In genomic region chr11:95697614-95698408, GRCh38 we compare ENCODE assay signal across 12 cellular contexts.
DNase-seq lines count a peak whose midpoint lies in the region; ATAC-seq and TF ChIP-seq lines count a peak whose summit lies in the region.
"Had no signal": no experiment of that assay in that cellular context is flagged by ENCODE, and none has a peak within 500 bp of the region (broad histone marks: within the 10 kb centered on the region; RNA-seq: fewer than 3 reads in every experiment).

No MANE protein-coding gene starts in this region.

- peak overlapping the region in 7 of 8 donors; percentile 23 to 98 (median 85) for H3K27ac Mint-ChIP-seq in CD8-positive, alpha-beta memory T cell
- H3K27ac Mint-ChIP-seq in dendritic cell treated with granulocyte-macrophage colony-stimulating factor and Interleukin-4, amounts not matched to agents 40 ng/mL and 50 ng/mL, for 4 days = no peak overlapping the region
- peak overlapping the region; percentile 16 to 50 (median 21) for H3K27ac Mint-ChIP-seq in nephron

- peak; percentile 26 for ATAC-seq in HG03354 (IDR thresholded peaks at IDR 0.05; ENCODE audit: poor library complexity, severe bottlenecking, unreplicated experiment)
- ATAC-seq: left colon, pancreas had no signal

- no peak for DNase-seq in CD8-positive, alpha-beta memory T cell
- DNase-seq in NCI-H748 (lab: John Stamatoyannopoulos, UW; ENCODE audit: unreplicated experiment) = no peak
- no peak for DNase-seq in NCI-H2107 (lab: John Stamatoyannopoulos, UW)
- DNase-seq in NCI-H1417 (lab: John Stamatoyannopoulos, UW) = no peak
- DNase-seq: activated CD8-positive, alpha-beta memory T cell treated with anti-CD3 and anti-CD28 coated beads, Interleukin-2, amount 50 U/mL, for 48 hours; foreskin melanocyte; left colon; pancreas; stimulated activated CD4-positive, alpha-beta T cell treated with anti-CD3 and anti-CD28 coated beads, Interleukin-2, amount 100 ng/mL, for 48 hours had no signal

- no peak overlapping the region for H3K4me3 ChIP-seq in CD8-positive, alpha-beta memory T cell (ENCODE audit: low read length)
- H3K4me3 ChIP-seq: pancreas had no signal

- intact Hi-C loops in dendritic cell treated with granulocyte-macrophage colony-stimulating factor and Interleukin-4, amounts not matched to agents 40 ng/mL and 50 ng/mL, for 4 days (cut with micrococcal nuclease) = no loop called here

- CTCF ChIA-PET in CD8-positive, alpha-beta memory T cell (lab: Charles Lee) = interaction anchor here (1.1 to 17.2 kb wide), 3 partner anchors 8 to 543 kb away, joined by 3 to 335 read pairs (median 37); no protein-coding TSS in a partner anchor

- H3K27me3 Mint-ChIP-seq in CD8-positive, alpha-beta memory T cell = no peaks in the 10 kb centered on the region
- no peaks in the 10 kb centered on the region for H3K27me3 Mint-ChIP-seq in dendritic cell treated with granulocyte-macrophage colony-stimulating factor and Interleukin-4, amounts not matched to agents 40 ng/mL and 50 ng/mL, for 4 days
- no peaks in the 10 kb centered on the region for H3K27me3 Mint-ChIP-seq in nephron (ENCODE audit: low read depth)

- POLR2A ChIA-PET in CD8-positive, alpha-beta memory T cell (lab: Charles Lee) = interaction anchor here (0.6 kb wide), 1 partner anchor 8 kb away, joined by 3 read pairs; no protein-coding TSS in a partner anchor

- H3K4me1 ChIP-seq in CD8-positive, alpha-beta memory T cell (ENCODE audit: insufficient read depth, low read length) = peaks cover 48% of the 10 kb centered on the region
- H3K4me1 ChIP-seq: pancreas had no signal

- peak overlapping the region in 3 of 7 donors; percentile 2 to 24 (median 15) for H3K4me3 Mint-ChIP-seq in CD8-positive, alpha-beta memory T cell
- peak overlapping the region; percentile 14 for H3K4me3 Mint-ChIP-seq in dendritic cell treated with granulocyte-macrophage colony-stimulating factor and Interleukin-4, amounts not matched to agents 40 ng/mL and 50 ng/mL, for 4 days
- H3K4me3 Mint-ChIP-seq in nephron = no peak overlapping the region

- no peak for TF ChIP-seq CTCF in nephron (IDR thresholded peaks at IDR 0.05; ENCODE audit: unreplicated experiment in 3 of 3)

- H3K36me3 ChIP-seq in CD8-positive, alpha-beta memory T cell (ENCODE audit: insufficient read depth, low read length) = no peaks in the 10 kb centered on the region
- H3K36me3 ChIP-seq: pancreas had no signal

- peaks cover 0 to 1% (median 1%) of the 10 kb centered on the region in 3 donors for H3K36me3 Mint-ChIP-seq in CD8-positive, alpha-beta memory T cell
- H3K36me3 Mint-ChIP-seq in dendritic cell treated with granulocyte-macrophage colony-stimulating factor and Interleukin-4, amounts not matched to agents 40 ng/mL and 50 ng/mL, for 4 days (ENCODE audit: low read depth) = no peaks in the 10 kb centered on the region
- H3K36me3 Mint-ChIP-seq in nephron (ENCODE audit: low read depth) = no peaks in the 10 kb centered on the region

- H3K9me3 Mint-ChIP-seq in CD8-positive, alpha-beta memory T cell = peaks cover 0 to 7% (median 0%) of the 10 kb centered on the region in 5 donors
- no peaks in the 10 kb centered on the region for H3K9me3 Mint-ChIP-seq in dendritic cell treated with granulocyte-macrophage colony-stimulating factor and Interleukin-4, amounts not matched to agents 40 ng/mL and 50 ng/mL, for 4 days
- H3K9me3 Mint-ChIP-seq in nephron = no peaks in the 10 kb centered on the region

- peaks cover 36 to 49% (median 47%) of the 10 kb centered on the region in 3 donors for H3K4me1 Mint-ChIP-seq in CD8-positive, alpha-beta memory T cell
- H3K4me1 Mint-ChIP-seq in dendritic cell treated with granulocyte-macrophage colony-stimulating factor and Interleukin-4, amounts not matched to agents 40 ng/mL and 50 ng/mL, for 4 days (ENCODE audit: low read depth) = peaks cover 25% of the 10 kb centered on the region
- peaks cover 36% of the 10 kb centered on the region for H3K4me1 Mint-ChIP-seq in nephron

- H3K9me3 ChIP-seq in CD8-positive, alpha-beta memory T cell (ENCODE audit: low read length) = no peaks in the 10 kb centered on the region
- H3K9me3 ChIP-seq: pancreas had no signal

- no peaks in the 10 kb centered on the region for H3K27me3 ChIP-seq in CD8-positive, alpha-beta memory T cell (ENCODE audit: insufficient read depth, low read length, poor library complexity, severe bottlenecking)
- H3K27me3 ChIP-seq: pancreas had no signal

- no peak overlapping the region for H3K27ac ChIP-seq in CD8-positive, alpha-beta memory T cell (ENCODE audit: low read depth, low read length)
- H3K27ac ChIP-seq: pancreas had no signal
